18 cellular contexts compared by ENCODE assay signal in the genomic region with DNA sequence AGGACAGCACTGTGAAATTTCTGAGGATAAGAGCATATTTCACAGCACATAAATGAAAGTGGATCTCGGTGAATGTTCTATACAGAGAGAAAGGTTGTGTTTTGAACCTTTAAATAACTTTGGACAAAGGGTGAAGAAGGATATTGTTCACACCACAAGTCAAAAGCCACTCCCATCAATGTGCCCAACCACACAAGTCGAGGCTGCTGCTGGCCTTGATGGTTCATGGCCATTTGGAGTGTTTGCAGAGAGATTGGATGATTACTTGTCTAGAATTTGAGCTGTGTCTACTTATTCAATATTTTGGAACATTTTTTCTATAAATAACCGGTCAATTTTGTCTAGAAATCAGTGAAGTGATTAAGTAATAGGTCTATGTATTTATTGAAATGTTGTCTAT.
DNase-seq lines count a peak whose midpoint lies in the region; ATAC-seq, FAIRE-seq and TF ChIP-seq lines count a peak whose summit lies in the region.
"Had no signal": no experiment of that assay in that cellular context is flagged by ENCODE, and none has a peak within 500 bp of the region (broad histone marks: within the 10 kb centered on the region; RNA-seq: fewer than 3 reads in every experiment).

No MANE protein-coding gene starts in this region.

- WGBS in IMR-90 (ENCODE audit: extremely low coverage in 2 of 2, insufficient read length in 1 of 2), 2 experiments: no CpG with 5 or more reads among the region's 3 CpGs
- no CpG with 5 or more reads among the region's 3 CpGs for WGBS in trophoblast cell (ENCODE audit: extremely low coverage, insufficient coverage, insufficient read length)

- dilution Hi-C loops in IMR-90 (cut with HindIII; ENCODE audit: low sequenced_read_pairs, unreplicated experiment): no loop called here

- no peak overlapping the region; the same call in 1 of the 2 replicates for H4K5ac ChIP-seq in IMR-90 (ENCODE audit: low read depth, low read length)

- no peak overlapping the region for H4K91ac ChIP-seq in IMR-90 (ENCODE audit: insufficient read depth, low read depth, low read length)
- peak overlapping the region; percentile 13 for H4K91ac ChIP-seq in trophoblast cell (ENCODE audit: low read depth, low read length)

- H3K9me3 ChIP-seq in IMR-90 (ENCODE audit: control insufficient read depth, insufficient read depth, low read length) (no peaks in the 10 kb centered on the region), astrocyte (ENCODE audit: insufficient read depth, low read depth, low read length) (no peaks in the 10 kb centered on the region), trophoblast cell (ENCODE audit: insufficient read depth, low read depth, low read length) (no peaks in the 10 kb centered on the region)

- no peak overlapping the region for H3K4me3 ChIP-seq in IMR-90 (ENCODE audit: insufficient read depth, low read depth, low read length)
- no peak overlapping the region for H3K4me3 ChIP-seq in astrocyte (ENCODE audit: insufficient read depth, low read depth, low read length)
- H3K4me3 ChIP-seq in trophoblast cell (ENCODE audit: low read depth, low read length): no peak overlapping the region
- H3K4me3 ChIP-seq: GM23338, K562 had no signal

- H3K27ac ChIP-seq in IMR-90 (ENCODE audit: insufficient read depth, low read length) (peak overlapping the region; percentile 13; the same call in 1 of the 2 replicates), astrocyte (ENCODE audit: low read depth, low read length) (no peak overlapping the region), trophoblast cell (ENCODE audit: low read depth, low read length) (no peak overlapping the region)
- H3K27ac ChIP-seq: C4-2B had no signal

- peaks cover 31% of the 10 kb centered on the region for H3K4me1 ChIP-seq in IMR-90 (ENCODE audit: control insufficient read depth, insufficient read depth, low read length)
- peaks cover 45% of the 10 kb centered on the region for H3K4me1 ChIP-seq in astrocyte (ENCODE audit: insufficient read depth, low read length)
- peaks cover 6 to 8% of the 10 kb centered on the region in 2 experiments for H3K4me1 ChIP-seq in trophoblast cell (ENCODE audit: control insufficient read depth in 1 of 2, insufficient read depth in 2 of 2, low read length in 2 of 2)

- no peaks in the 10 kb centered on the region for H3K27me3 Mint-ChIP-seq in astrocyte (ENCODE audit: low read depth, unreplicated experiment)

- H3K79me2 ChIP-seq in astrocyte (ENCODE audit: insufficient read depth, low read length) (peaks cover 77% of the 10 kb centered on the region), trophoblast cell (ENCODE audit: control insufficient read depth, insufficient read depth, low read length, poor library complexity) (no peaks in the 10 kb centered on the region)

- H2AK9ac ChIP-seq in IMR-90 (replicated peaks; ENCODE audit: low read depth, low read length, poor library complexity): no peak overlapping the region

- H2AK5ac ChIP-seq in IMR-90 (ENCODE audit: low read depth, low read length) (peak overlapping the region; percentile 59; the same call in 1 of the 2 replicates), trophoblast cell (ENCODE audit: low read length) (no peak overlapping the region)

- ATAC-seq in IMR-90 (ENCODE audit: low read depth) (no peak), GM18520 (IDR thresholded peaks at IDR 0.05; ENCODE audit: unreplicated experiment) (no peak), GM18909 (IDR thresholded peaks at IDR 0.05; ENCODE audit: poor library complexity, unreplicated experiment) (no peak)
- ATAC-seq: GM23338, K562 had no signal

- H3K9ac ChIP-seq in IMR-90 (ENCODE audit: low read depth, low read length) (no peak overlapping the region), astrocyte (ENCODE audit: low read length) (no peak overlapping the region), trophoblast cell (ENCODE audit: low read length) (no peak overlapping the region)

- peak overlapping the region; percentile 2 for H3K27ac Mint-ChIP-seq in astrocyte (ENCODE audit: unreplicated experiment)
- H3K27ac Mint-ChIP-seq: GM23338 had no signal

- H3K4ac ChIP-seq in IMR-90 (ENCODE audit: low read depth, low read length) (no peak overlapping the region), trophoblast cell (ENCODE audit: low read depth, low read length) (no peak overlapping the region)

- H3K23ac ChIP-seq in IMR-90 (ENCODE audit: low read depth, low read length) (peak overlapping the region; percentile 64; the same call in 1 of the 2 replicates), trophoblast cell (ENCODE audit: low read length) (no peak overlapping the region)

- peaks cover 4% of the 10 kb centered on the region for H3K36me3 Mint-ChIP-seq in astrocyte (ENCODE audit: low read depth, unreplicated experiment)

- H2BK120ac ChIP-seq in IMR-90 (ENCODE audit: low read depth, low read length) (no peak overlapping the region), trophoblast cell (ENCODE audit: insufficient read depth, low read length, poor library complexity) (no peak overlapping the region)

- H4K20me1 ChIP-seq in IMR-90 (ENCODE audit: insufficient read depth, low read length) (peaks cover 69% of the 10 kb centered on the region; the same call in 1 of the 2 replicates), astrocyte (ENCODE audit: insufficient read depth, low read length) (peaks cover 28% of the 10 kb centered on the region)

- in situ Hi-C loops in IMR-90 (cut with MboI; ENCODE audit: low sequenced_read_pairs): no loop called here

- CTCF ChIA-PET in IMR-90 (lab: Yijun Ruan, JAX): interaction anchor here (0.6 to 1.1 kb wide), 2 partner anchors 27 to 389 kb away, joined by 3 read pairs; no protein-coding TSS in a partner anchor

- intact Hi-C loops in IMR-90 (cut with micrococcal nuclease): no loop called here

- no peaks in the 10 kb centered on the region; the same call in 1 of the 2 replicates for H3K36me3 ChIP-seq in IMR-90 (ENCODE audit: control insufficient read depth, insufficient read depth, low read length)
- peaks cover 22% of the 10 kb centered on the region for H3K36me3 ChIP-seq in astrocyte (ENCODE audit: insufficient read depth, low read length)
- no peaks in the 10 kb centered on the region for H3K36me3 ChIP-seq in trophoblast cell (ENCODE audit: control insufficient read depth in 1 of 2, insufficient read depth in 2 of 2, low read length in 2 of 2)

- H2BK12ac ChIP-seq in trophoblast cell (ENCODE audit: low read length): no peak overlapping the region

- no TSS peak for BruUV-seq in IMR-90 (replicated peaks; lab: Mats Ljungman, UMichigan)

- H2BK15ac ChIP-seq in IMR-90 (ENCODE audit: low read depth, low read length): no peak overlapping the region

- H4K12ac ChIP-seq in trophoblast cell (ENCODE audit: low read depth, low read length): no peak overlapping the region

- H3K9me1 ChIP-seq in IMR-90 (ENCODE audit: insufficient read depth, low read length): peaks cover 35% of the 10 kb centered on the region

- no peak for TF ChIP-seq RAD21 in IMR-90 (IDR thresholded peaks at IDR 0.05; ENCODE audit: low read length)

- H2BK20ac ChIP-seq in IMR-90 (ENCODE audit: low read depth, low read length): no peak overlapping the region

- peaks cover 60% of the 10 kb centered on the region for H3K4me1 Mint-ChIP-seq in astrocyte (ENCODE audit: low read depth, unreplicated experiment)

- no peaks in the 10 kb centered on the region for H3K9me3 Mint-ChIP-seq in astrocyte (ENCODE audit: unreplicated experiment)
- H3K9me3 Mint-ChIP-seq: GM23338 had no signal

- H3K14ac ChIP-seq in IMR-90 (replicated peaks; ENCODE audit: low read depth, low read length) (peak overlapping the region; percentile 73; the same call in 1 of the 2 replicates), trophoblast cell (ENCODE audit: low read length) (no peak overlapping the region)

- H3K4me3 Mint-ChIP-seq in astrocyte (ENCODE audit: unreplicated experiment): no peak overlapping the region
- H3K4me3 Mint-ChIP-seq: GM23338 had no signal

- H3K79me1 ChIP-seq in IMR-90 (ENCODE audit: low read depth in 1 of 2, low read length in 2 of 2): peaks cover 18 to 74% of the 10 kb centered on the region in 2 experiments
- H3K79me1 ChIP-seq in trophoblast cell (ENCODE audit: low read length): peaks cover 8% of the 10 kb centered on the region

- no peak for TF ChIP-seq POLR2A in IMR-90 (IDR thresholded peaks at IDR 0.05; ENCODE audit: low read depth, low read length)

- peak overlapping the region in 1 of 2 experiments; percentile 36; a peak in 1 of 4 replicates for H4K8ac ChIP-seq in IMR-90 (ENCODE audit: low read depth in 2 of 2, low read length in 2 of 2)
- H4K8ac ChIP-seq in trophoblast cell (ENCODE audit: low read depth, low read length): no peak overlapping the region

- H3K56ac ChIP-seq in IMR-90 (ENCODE audit: extremely low read depth, insufficient read depth, low read length): no peak overlapping the region

- H3K27me3 ChIP-seq in IMR-90 (ENCODE audit: control insufficient read depth, insufficient read depth, low read length): no peaks in the 10 kb centered on the region
- H3K27me3 ChIP-seq in astrocyte (ENCODE audit: insufficient read depth, low read length): no peaks in the 10 kb centered on the region
- H3K27me3 ChIP-seq in trophoblast cell (ENCODE audit: insufficient read depth, low read length): no peaks in the 10 kb centered on the region

- H2AFZ ChIP-seq in IMR-90 (replicated peaks; ENCODE audit: low read length, poor library complexity): no peak overlapping the region
- H2AFZ ChIP-seq in astrocyte (ENCODE audit: low read depth, low read length): no peak overlapping the region
- H2AFZ ChIP-seq in trophoblast cell (ENCODE audit: insufficient read depth, low read length, poor library complexity): no peak overlapping the region
- H2AFZ ChIP-seq: GM23338 had no signal

- FAIRE-seq in G401.6 (lab: Jason Lieb, UNC): peak; percentile 83
- FAIRE-seq in astrocyte (lab: Jason Lieb, UNC): peak; percentile 64
- FAIRE-seq: K562 had no signal

- POLR2A ChIA-PET in IMR-90 (lab: Charles Lee; ENCODE audit: unreplicated experiment): no interaction called here

- TF ChIP-seq CTCF in IMR-90 (conservative IDR thresholded peaks at IDR 0.05; ENCODE audit: low read depth, low read length) (no peak), astrocyte (IDR thresholded peaks at IDR 0.05; ENCODE audit: insufficient read depth, low read depth, low read length) (no peak)

- H2BK5ac ChIP-seq in IMR-90 (ENCODE audit: low read depth, low read length, poor library complexity, severe bottlenecking): peak overlapping the region; percentile 29
- no peak overlapping the region for H2BK5ac ChIP-seq in trophoblast cell (ENCODE audit: low read depth, low read length, poor library complexity)

- H3K18ac ChIP-seq in IMR-90 (ENCODE audit: low read depth, low read length) (peak overlapping the region; percentile 71), trophoblast cell (ENCODE audit: low read length) (no peak overlapping the region)

- H3K4me2 ChIP-seq in IMR-90 (ENCODE audit: low read depth, low read length) (no peak overlapping the region), astrocyte (ENCODE audit: low read length) (no peak overlapping the region), trophoblast cell (ENCODE audit: low read length) (no peak overlapping the region)
- H3K4me2 ChIP-seq: GM23338 had no signal

- no peak for DNase-seq in IMR-90
- DNase-seq in astrocyte (ENCODE audit: low read depth): no peak
- DNase-seq in trophoblast cell: no peak
- no peak for DNase-seq in SK-N-DZ (ENCODE audit: low spot score)
- DNase-seq: AML-193, DND-41, HCEC 1CT, MV-4-11, NCI-H1694 treated with DMSO at 0.1 percent for 48 hours, NCI-H82, OCI-M1, SW 1271 had no signal

TF ChIP-seq in IMR-90, 13 proteins besides CTCF, POLR2A, EP300 and RAD21 (continues in another document):
- no peak for TF ChIP-seq MXI1 (IDR thresholded peaks at IDR 0.05; ENCODE audit: borderline replicate concordance, low read depth, low read length)
